8 cellular contexts compared by ENCODE assay signal in the genomic region with DNA sequence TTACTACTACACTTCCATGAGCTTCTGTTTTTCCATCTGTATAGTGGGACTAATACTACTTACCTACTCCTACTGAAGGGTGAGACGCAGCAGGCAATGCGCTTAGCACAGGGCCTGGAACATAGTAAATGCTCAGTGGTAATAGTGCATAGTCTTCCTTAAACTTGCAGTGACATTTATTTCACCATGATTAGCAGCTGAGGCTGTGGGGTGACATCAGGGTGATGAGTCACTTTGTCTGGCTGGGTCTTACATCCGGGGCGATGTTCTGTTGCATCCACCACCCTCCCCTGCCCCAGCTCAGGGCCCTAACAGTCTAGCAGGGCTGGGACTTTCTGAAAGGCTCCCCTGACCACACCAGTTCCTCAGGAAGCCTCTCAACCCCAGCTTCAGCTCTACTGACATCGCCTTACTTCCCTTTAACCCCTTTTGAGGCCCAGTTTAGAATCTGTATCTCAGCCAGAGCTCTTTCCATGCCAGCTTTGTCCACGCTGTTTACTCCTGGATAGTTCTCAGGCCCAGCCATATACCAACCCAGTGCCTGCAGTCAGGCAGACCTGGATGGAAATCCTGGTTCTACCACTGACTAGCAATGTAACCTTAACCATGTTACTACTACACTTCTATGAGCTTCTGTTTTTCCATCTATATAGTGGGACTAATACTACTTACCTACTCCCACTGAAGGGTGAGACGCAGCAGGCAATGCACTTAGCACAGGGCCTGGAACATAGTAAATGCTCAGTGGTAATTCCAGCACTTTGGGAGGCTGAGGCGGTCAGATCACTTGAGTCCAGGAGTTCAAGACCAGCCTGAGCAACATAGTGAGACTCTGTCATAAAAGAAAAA.
A peak's percentile ranks its signal among the peaks of the same experiment; 100 is the strongest.
DNase-seq lines count a peak whose midpoint lies in the region; ATAC-seq, FAIRE-seq and TF ChIP-seq lines count a peak whose summit lies in the region.

No MANE protein-coding gene starts in this region.

- ATAC-seq in GM19395 (IDR thresholded peaks at IDR 0.05; ENCODE audit: unreplicated experiment) (peak; percentile 91), HG03460 (IDR thresholded peaks at IDR 0.05; ENCODE audit: unreplicated experiment) (peak; percentile 87), GM12878 (peak; percentile 90), lung (ENCODE audit: insufficient read depth, low FRiP score) (peak; percentile 86)

- peak overlapping the region; percentile 84 for H3K27ac ChIP-seq in GM12878 (ENCODE audit: control insufficient read depth, insufficient read depth)
- peak overlapping the region; percentile 69 to 89 for H3K27ac ChIP-seq in lung (ENCODE audit: low read depth in 1 of 2, low read length in 1 of 2)
- no peak overlapping the region for H3K27ac ChIP-seq in neural progenitor cell

- POLR2A ChIA-PET in GM12878 (lab: Charles Lee), result interaction anchor here (0.6 to 3.2 kb wide), 16 partner anchors 11 to 494 kb away, joined by 3 to 20 read pairs (median 4); no protein-coding TSS in a partner anchor

- H3K9ac ChIP-seq in GM12878 (ENCODE audit: control insufficient read depth, insufficient read depth, low read length) (peak overlapping the region; percentile 41), neural progenitor cell (no peak overlapping the region)

- H3K4me1 ChIP-seq in GM12878 (ENCODE audit: control insufficient read depth, insufficient read depth, low read length), result peaks cover 54% of the 10 kb centered on the region
- peaks cover 3 to 10% of the 10 kb centered on the region in 2 donors for H3K4me1 ChIP-seq in lung (ENCODE audit: control insufficient read depth in 2 of 2, insufficient read depth in 2 of 2, low read length in 2 of 2)
- peaks cover 3% of the 10 kb centered on the region for H3K4me1 ChIP-seq in neural progenitor cell

- H3K4me3 Mint-ChIP-seq in neural progenitor cell, result no peak overlapping the region

- H2AFZ ChIP-seq in GM12878 (ENCODE audit: control insufficient read depth, low read depth, low read length) (peak overlapping the region; percentile 56), neural progenitor cell (replicated peaks) (no peak overlapping the region)

- no peak for TF ChIP-seq POLR2A in GM12878 (IDR thresholded peaks at IDR 0.05; ENCODE audit: low read depth, low read length)

- no TSS peak for BruUV-seq in GM12878 (replicated peaks; lab: Mats Ljungman, UMichigan)

- RAD21 ChIA-PET in GM12878 (lab: Charles Lee; ENCODE audit: unreplicated experiment), result interaction anchor here (0.6 to 4.9 kb wide), 20 partner anchors 11 to 856 kb away, joined by 3 to 43 read pairs (median 4); partner anchors contain the start of gene TTF2

- in situ Hi-C loops in ACHN (cut with HindIII; ENCODE audit: low pct_ligation_motif_present, low pct_unique_long_range_greater_than_20kb, low sequenced_read_pairs) (no loop called here), GM12878 (cut with MboI) (no loop called here)

- H3K79me2 ChIP-seq in GM12878 (ENCODE audit: control insufficient read depth, insufficient read depth, low read length) (no peaks in the 10 kb centered on the region; the same call in 1 of the 2 replicates), neural progenitor cell (ENCODE audit: low read depth) (no peaks in the 10 kb centered on the region)

- H4K20me1 ChIP-seq in GM12878 (ENCODE audit: control insufficient read depth, insufficient read depth) (no peaks in the 10 kb centered on the region), neural progenitor cell (ENCODE audit: low read depth) (no peaks in the 10 kb centered on the region)

- 33% methylated on average over 8 of the region's 8 CpGs for WGBS in GM12878 (ENCODE audit: insufficient coverage, insufficient replicate concordance, low lambda C conversion rate, missing lambda C conversion rate)
- WGBS in lung, 2 donors, result 40 to 65% methylated on average over 8 of the region's 8 CpGs

- H3K4me3 ChIP-seq in GM12878 (no peak overlapping the region), lung (no peak overlapping the region), neural progenitor cell (no peak overlapping the region)

- H3K36me3 ChIP-seq in GM12878 (ENCODE audit: control insufficient read depth in 2 of 2, insufficient read depth in 2 of 2, low read length in 1 of 2), result peaks cover 0 to 5% of the 10 kb centered on the region in 2 experiments; a peak in 2 of 4 replicates
- no peaks in the 10 kb centered on the region for H3K36me3 ChIP-seq in lung (ENCODE audit: control insufficient read depth in 2 of 2, insufficient read depth in 2 of 2, low read length in 2 of 2)
- no peaks in the 10 kb centered on the region for H3K36me3 ChIP-seq in neural progenitor cell

- peaks cover 17% of the 10 kb centered on the region for H3K4me1 Mint-ChIP-seq in neural progenitor cell

- TF ChIP-seq EP300 in GM12878 (IDR thresholded peaks at IDR 0.05; ENCODE audit: borderline replicate concordance in 1 of 2, control insufficient read depth in 1 of 2, low read depth in 2 of 2, low read length in 2 of 2), result peak; percentile 43 to 69; a peak in 1 of 4 replicates

- no peaks in the 10 kb centered on the region for H3K9me3 Mint-ChIP-seq in neural progenitor cell

- intact Hi-C loops in GM12878 (cut with micrococcal nuclease; ENCODE audit: unreplicated experiment), result loop anchor here (1.0 to 2.0 kb wide), 3 partner anchors 36 to 126 kb away; no protein-coding TSS in a partner anchor

- H3F3A ChIP-seq in neural progenitor cell (ENCODE audit: low read depth), result no peaks in the 10 kb centered on the region

- 0 out of 2 replicates have a peak, but pooled peaks have one; percentile 19 for TF ChIP-seq RAD21 in GM12878 (IDR thresholded peaks at IDR 0.05; ENCODE audit: insufficient read depth, low read depth, low read length)

- DNase-seq in ACHN (peak; percentile 49), T-helper 9 cell (peak; percentile 75), GM12878 (ENCODE audit: low read depth, low spot score) (peak; percentile 91), lung (ENCODE audit: low spot score) (peak; percentile 79), neural progenitor cell (ENCODE audit: low spot score) (no peak)
- peak; percentile 68 to 82 for DNase-seq in stimulated activated CD8-positive, alpha-beta memory T cell treated with anti-CD3 and anti-CD28 coated beads, Interleukin-7, amount 100 ng/mL, for 48 hours (ENCODE audit: extremely low read depth in 1 of 2, low read depth in 1 of 2)

- H3K36me3 Mint-ChIP-seq in neural progenitor cell, result no peaks in the 10 kb centered on the region

- TF ChIP-seq CTCF in GM12878 (IDR thresholded peaks at IDR 0.05 in 2 of 3, conservative IDR thresholded peaks at IDR 0.05 in 1 of 3; ENCODE audit: control insufficient read depth in 2 of 3, extremely low read depth in 1 of 3, insufficient read depth in 1 of 3, low read depth in 3 of 3, low read length in 3 of 3) (no peak), lung (IDR thresholded peaks at IDR 0.05; ENCODE audit: control extremely low read depth, extremely low read depth) (no peak), neural progenitor cell (IDR thresholded peaks at IDR 0.05) (no peak)

- H3K4me2 ChIP-seq in GM12878 (ENCODE audit: control insufficient read depth, insufficient read depth) (peak overlapping the region; percentile 67), neural progenitor cell (no peak overlapping the region)

- CTCF ChIA-PET in GM12878 (lab: Yijun Ruan, JAX), result interaction anchor here (1.0 to 12.7 kb wide), 13 partner anchors 10 to 365 kb away, joined by 3 to 230 read pairs (median 4); no protein-coding TSS in a partner anchor

- FAIRE-seq in GM12878 (lab: Jason Lieb, UNC), result peak; percentile 94

- H3K27me3 ChIP-seq in GM12878 (replicated peaks in 1 of 2; ENCODE audit: control insufficient read depth in 2 of 2, insufficient read depth in 2 of 2, low read length in 1 of 2) (no peaks in the 10 kb centered on the region), lung (ENCODE audit: control insufficient read depth, insufficient read depth) (no peaks in the 10 kb centered on the region), neural progenitor cell (no peaks in the 10 kb centered on the region)

- SMC1A ChIA-PET in GM12878 (lab: Charles Lee; ENCODE audit: uncharacterized antibody, unreplicated experiment), result interaction anchor here (0.7 to 7.8 kb wide), 17 partner anchors 11 to 394 kb away, joined by 3 to 67 read pairs (median 5); no protein-coding TSS in a partner anchor

- H3K9me3 ChIP-seq in GM12878 (replicated peaks; ENCODE audit: control insufficient read depth, insufficient read depth, low read length) (no peaks in the 10 kb centered on the region), lung (ENCODE audit: control insufficient read depth in 2 of 2, insufficient read depth in 1 of 2, low read length in 1 of 2) (no peaks in the 10 kb centered on the region), neural progenitor cell (ENCODE audit: low read depth) (no peaks in the 10 kb centered on the region)

- no peak overlapping the region for H3K27ac Mint-ChIP-seq in neural progenitor cell

- peaks cover 3% of the 10 kb centered on the region for H3K27me3 Mint-ChIP-seq in neural progenitor cell (ENCODE audit: insufficient read depth, low read depth)

TF ChIP-seq in GM12878, 131 proteins besides CTCF, POLR2A, EP300 and RAD21 (continues in another document):
- TF ChIP-seq USF2 (IDR thresholded peaks at IDR 0.05; ENCODE audit: borderline replicate concordance, low read depth, low read length), result no peak
- TF ChIP-seq HDGF (IDR thresholded peaks at IDR 0.05), result no peak
